In the genomic region with DNA sequence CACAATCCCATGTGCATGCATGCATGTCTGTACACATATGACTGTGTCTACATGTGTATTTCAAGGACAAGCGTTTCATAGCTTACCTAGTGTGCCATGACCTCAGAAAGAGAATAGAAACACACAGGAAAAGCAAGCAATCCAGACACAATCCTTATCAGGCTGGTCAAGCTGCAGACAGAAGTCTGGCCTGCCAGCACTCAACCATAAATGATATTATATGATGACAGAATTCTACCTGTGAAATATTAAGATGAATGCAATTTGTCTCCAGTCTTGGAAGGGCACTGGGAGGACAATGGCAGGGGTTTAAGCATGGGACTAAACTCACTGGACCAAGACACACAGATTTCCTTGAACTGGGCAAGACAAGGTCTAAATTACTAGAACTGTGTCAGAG, we compare ENCODE assay signal across 1 cellular context.
TF ChIP-seq lines count a peak whose summit lies in the region.

No MANE protein-coding gene starts in this region.

TF ChIP-seq in GM23338, 12 proteins besides CTCF, POLR2A, EP300 and RAD21 (continued from another document):
- TF ChIP-seq ZNF462 (CRISPR knock-in tag; IDR thresholded peaks at IDR 0.05) (no peak), ZNF331 (CRISPR knock-in tag; IDR thresholded peaks at IDR 0.05; ENCODE audit: low read depth) (no peak), CREB1 (CRISPR knock-in tag; IDR thresholded peaks at IDR 0.05; ENCODE audit: low read depth) (no peak), JUNB (IDR thresholded peaks at IDR 0.05; ENCODE audit: unreplicated experiment) (no peak), ZNF114 (CRISPR knock-in tag; IDR thresholded peaks at IDR 0.05) (no peak), EZH2 (IDR thresholded peaks at IDR 0.05; ENCODE audit: low read depth, unreplicated experiment) (no peak), REST (IDR thresholded peaks at IDR 0.05; ENCODE audit: unreplicated experiment) (no peak), NANOG (IDR thresholded peaks at IDR 0.05; ENCODE audit: borderline replicate concordance) (no peak)
- TF ChIP-seq, protein P1, sequence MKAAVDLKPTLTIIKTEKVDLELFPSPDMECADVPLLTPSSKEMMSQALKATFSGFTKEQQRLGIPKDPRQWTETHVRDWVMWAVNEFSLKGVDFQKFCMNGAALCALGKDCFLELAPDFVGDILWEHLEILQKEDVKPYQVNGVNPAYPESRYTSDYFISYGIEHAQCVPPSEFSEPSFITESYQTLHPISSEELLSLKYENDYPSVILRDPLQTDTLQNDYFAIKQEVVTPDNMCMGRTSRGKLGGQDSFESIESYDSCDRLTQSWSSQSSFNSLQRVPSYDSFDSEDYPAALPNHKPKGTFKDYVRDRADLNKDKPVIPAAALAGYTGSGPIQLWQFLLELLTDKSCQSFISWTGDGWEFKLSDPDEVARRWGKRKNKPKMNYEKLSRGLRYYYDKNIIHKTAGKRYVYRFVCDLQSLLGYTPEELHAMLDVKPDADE (IDR thresholded peaks at IDR 0.05): no peak
